ENCODE assay signal across 9 cellular contexts in genomic region chr12:12559699-12560296, GRCh38. TPM values are rescaled to one million over a fixed set of nuclear protein-coding genes. Genes with fewer than 3 reads are reported as not detected.
DNase-seq lines count a peak whose midpoint lies in the region; ATAC-seq and TF ChIP-seq lines count a peak whose summit lies in the region.
"Had no signal": no experiment of that assay in that cellular context is flagged by ENCODE, and none has a peak within 500 bp of the region (broad histone marks: within the 10 kb centered on the region; RNA-seq: fewer than 3 reads in every experiment).

No MANE protein-coding gene starts in this region.

- H3K9me3 ChIP-seq in BLaER1 (peaks cover under 1% of the 10 kb centered on the region), HEK293 (ENCODE audit: control insufficient read depth, insufficient read depth, low read depth, low read length) (no peaks in the 10 kb centered on the region), breast epithelium (no peaks in the 10 kb centered on the region)

- peak overlapping the region; percentile 15 for H3K4me2 ChIP-seq in BLaER1

- peak overlapping the region in 8 of 10 donors; percentile 22 to 95 (median 58) for H3K4me3 Mint-ChIP-seq in naive thymus-derived CD8-positive, alpha-beta T cell

- no peaks in the 10 kb centered on the region for H3K36me3 ChIP-seq in BLaER1
- peaks cover 0 to 4% of the 10 kb centered on the region in 2 experiments; a peak in 1 of 3 replicates for H3K36me3 ChIP-seq in HEK293 (ENCODE audit: control insufficient read depth in 2 of 2, insufficient read depth in 1 of 2, low read length in 2 of 2)
- H3K36me3 ChIP-seq in breast epithelium: no peaks in the 10 kb centered on the region

- H3K27me3 ChIP-seq in BLaER1: peaks cover 23% of the 10 kb centered on the region
- H3K27me3 ChIP-seq in breast epithelium: no peaks in the 10 kb centered on the region

- peaks cover 0 to 4% (median under 1%) of the 10 kb centered on the region in 3 donors for H3K36me3 Mint-ChIP-seq in naive thymus-derived CD8-positive, alpha-beta T cell

- H3K27ac ChIP-seq in BLaER1: no peak overlapping the region
- H3K27ac ChIP-seq in HEK293 (ENCODE audit: extremely low read depth, low read depth, low read length): no peak overlapping the region
- H3K27ac ChIP-seq in breast epithelium: peak overlapping the region; percentile 44 to 100
- H3K27ac ChIP-seq in RWPE1: no peak overlapping the region

- peaks cover 0 to 1% (median 0%) of the 10 kb centered on the region in 9 donors for H3K9me3 Mint-ChIP-seq in naive thymus-derived CD8-positive, alpha-beta T cell

- peaks cover 14% of the 10 kb centered on the region for H3K4me1 ChIP-seq in BLaER1
- H3K4me1 ChIP-seq in HEK293 (ENCODE audit: control insufficient read depth, insufficient read depth, low read length): peaks cover 15% of the 10 kb centered on the region
- H3K4me1 ChIP-seq in breast epithelium: peaks cover 0 to 5% of the 10 kb centered on the region in 2 donors

- CTCF ChIA-PET in HEK293 (lab: Yijun Ruan, JAX) (interaction anchor here (0.8 to 1.1 kb wide), 2 partner anchors 25 to 259 kb away, joined by 3 to 4 read pairs; no protein-coding TSS in a partner anchor), RWPE1 (lab: Yijun Ruan, JAX) (no interaction called here)

- peaks cover 13% of the 10 kb centered on the region for H4K20me1 ChIP-seq in BLaER1

- TF ChIP-seq CTCF in HEK293 (tag by site-specific recombination; IDR thresholded peaks at IDR 0.05) (no peak), breast epithelium (IDR thresholded peaks at IDR 0.05) (no peak), GM20000 (IDR thresholded peaks at IDR 0.05; ENCODE audit: extremely low read depth, missing control alignments) (no peak), RWPE1 (conservative IDR thresholded peaks at IDR 0.05; ENCODE audit: low read depth) (no peak)

- DNase-seq in breast epithelium (ENCODE audit: low spot score in 2 of 2): no peak
- DNase-seq in naive thymus-derived CD8-positive, alpha-beta T cell: no peak
- DNase-seq in GM20000 (ENCODE audit: low spot score): no peak
- no peak for DNase-seq in NCI-H2081 treated with DMSO at 0.1 percent for 48 hours (lab: John Stamatoyannopoulos, UW)
- DNase-seq in RWPE1 (ENCODE audit: low spot score): no peak
- DNase-seq in stimulated activated CD4-positive, alpha-beta T cell treated with anti-CD3 and anti-CD28 coated beads, Interleukin-12 subunit alpha, Interleukin-12 subunit beta, amount 100 ng/mL, for 4 hours: no peak
- DNase-seq: retina had no signal

- no peaks in the 10 kb centered on the region for H3K27me3 Mint-ChIP-seq in naive thymus-derived CD8-positive, alpha-beta T cell

- intact Hi-C loops in breast epithelium (cut with DNase I; ENCODE audit: low total_unique reads): no loop called here

- POLR2A ChIA-PET in HEK293 (lab: Yijun Ruan, JAX): no interaction called here
- POLR2A ChIA-PET in naive thymus-derived CD8-positive, alpha-beta T cell (lab: Charles Lee): interaction anchor here (0.6 to 1.4 kb wide), 3 partner anchors 53 to 249 kb away, joined by 3 read pairs; partner anchors contain the start of gene BORCS5
- POLR2A ChIA-PET in RWPE1 (lab: Yijun Ruan, JAX; ENCODE audit: low non-redundant PET): no interaction called here

- peaks cover 14 to 44% (median 33%) of the 10 kb centered on the region in 4 donors for H3K4me1 Mint-ChIP-seq in naive thymus-derived CD8-positive, alpha-beta T cell

- no peak for TF ChIP-seq POLR2A in breast epithelium (IDR thresholded peaks at IDR 0.05)

- H3K4me3 ChIP-seq in BLaER1 (no peak overlapping the region), HEK293 (ENCODE audit: low read depth, low read length) (peak overlapping the region; percentile 58), breast epithelium (peak overlapping the region in 2 of 3 donors; percentile 84 to 87)

- no peak overlapping the region for H3K9ac ChIP-seq in BLaER1

- H3K27ac Mint-ChIP-seq in naive thymus-derived CD8-positive, alpha-beta T cell: peak overlapping the region in 8 of 10 donors; percentile 4 to 93 (median 46)

- ATAC-seq in naive thymus-derived CD8-positive, alpha-beta T cell: no peak

TF ChIP-seq in HEK293, 187 proteins besides CTCF, POLR2A, EP300 and RAD21:
- no peak for TF ChIP-seq ZSCAN16 (tag by site-specific recombination; IDR thresholded peaks at IDR 0.05)
- TF ChIP-seq ZFP37 (tag by site-specific recombination; IDR thresholded peaks at IDR 0.05): peak; percentile 20; the same call in 1 of the 2 replicates
- no peak for TF ChIP-seq ZNF560 (tag by site-specific recombination; IDR thresholded peaks at IDR 0.05; ENCODE audit: borderline replicate concordance)
- TF ChIP-seq ZNF596 (tag by site-specific recombination; IDR thresholded peaks at IDR 0.05): no peak
- no peak for TF ChIP-seq ZNF398 (tag by site-specific recombination; IDR thresholded peaks at IDR 0.05)
- TF ChIP-seq ZNF366 (tag by site-specific recombination; conservative IDR thresholded peaks at IDR 0.05): peak; percentile 22; the same call in 1 of the 2 replicates
- TF ChIP-seq PRDM1 (tag by site-specific recombination; IDR thresholded peaks at IDR 0.05): peak; percentile 54

RNA-seq across cellular contexts. Expression of gene DUSP16, which starts 2.9 kb away (rescaled TPM):
- 10 to 100 TPM; 10.9 to 63.3 (median 61.0) TPM for total RNA-seq in breast epithelium
- 10 to 100 TPM; 27.0 to 30.4 TPM for total RNA-seq in naive thymus-derived CD8-positive, alpha-beta T cell
- polyA plus RNA-seq in naive thymus-derived CD8-positive, alpha-beta T cell: 1 to 10 TPM; 4.5 to 4.7 (median 4.6) TPM

RNA-seq across cellular contexts. Expression of gene CREBL2, which starts 51.9 kb away (rescaled TPM):
- total RNA-seq in breast epithelium: 10 to 100 TPM; 55.7 to 87.4 (median 84.2) TPM
- 10 to 100 TPM; 35.1 to 35.5 TPM for total RNA-seq in naive thymus-derived CD8-positive, alpha-beta T cell
- polyA plus RNA-seq in naive thymus-derived CD8-positive, alpha-beta T cell: 10 to 100 TPM; 36.5 to 46.8 (median 44.7) TPM

Comparison
In these comparisons a context has a peak if more than half of its experiments do, and no peak if none do; other contexts are left out.
1. H3K27ac ChIP-seq: peak in breast epithelium (2 of 2); none in BLaER1 (single experiment), HEK293 (single experiment) and RWPE1 (single experiment).